8 cellular contexts compared by ENCODE assay signal in genomic region chr14:69191340-69192111, GRCh38. TPM values are rescaled to one million over a fixed set of nuclear protein-coding genes. Genes with fewer than 3 reads are reported as not detected.
DNase-seq lines count a peak whose midpoint lies in the region; ATAC-seq and FAIRE-seq lines count a peak whose summit lies in the region.

A gene with protein sequence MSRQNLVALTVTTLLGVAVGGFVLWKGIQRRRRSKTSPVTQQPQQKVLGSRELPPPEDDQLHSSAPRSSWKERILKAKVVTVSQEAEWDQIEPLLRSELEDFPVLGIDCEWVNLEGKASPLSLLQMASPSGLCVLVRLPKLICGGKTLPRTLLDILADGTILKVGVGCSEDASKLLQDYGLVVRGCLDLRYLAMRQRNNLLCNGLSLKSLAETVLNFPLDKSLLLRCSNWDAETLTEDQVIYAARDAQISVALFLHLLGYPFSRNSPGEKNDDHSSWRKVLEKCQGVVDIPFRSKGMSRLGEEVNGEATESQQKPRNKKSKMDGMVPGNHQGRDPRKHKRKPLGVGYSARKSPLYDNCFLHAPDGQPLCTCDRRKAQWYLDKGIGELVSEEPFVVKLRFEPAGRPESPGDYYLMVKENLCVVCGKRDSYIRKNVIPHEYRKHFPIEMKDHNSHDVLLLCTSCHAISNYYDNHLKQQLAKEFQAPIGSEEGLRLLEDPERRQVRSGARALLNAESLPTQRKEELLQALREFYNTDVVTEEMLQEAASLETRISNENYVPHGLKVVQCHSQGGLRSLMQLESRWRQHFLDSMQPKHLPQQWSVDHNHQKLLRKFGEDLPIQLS (plus strand): TSS chr14:69191498. CDS start chr14:69209471, 17,973 bp downstream.

- ATAC-seq in GM21825 (IDR thresholded peaks at IDR 0.05; ENCODE audit: unreplicated experiment) = peak; percentile 89

- H3K9ac ChIP-seq in subcutaneous abdominal adipose tissue (ENCODE audit: low read length in 5 of 5) = peak within 1 kb of the TSS; percentile 66 to 93 (median 88)

- no peak for FAIRE-seq in frontal cortex (lab: Jason Lieb, UNC)

- H3K4me1 ChIP-seq in neuron (ENCODE audit: insufficient read depth, low read length) (peaks cover 12% of the 10 kb centered on the region), subcutaneous abdominal adipose tissue (ENCODE audit: control insufficient read depth in 5 of 5, insufficient read depth in 5 of 5, low read length in 5 of 5) (peaks cover 0 to 13% (median 6%) of the 10 kb centered on the region in 5 donors)

- DNase-seq in DMS79 treated with DMSO at 0.1 percent for 48 hours (lab: John Stamatoyannopoulos, UW) (peak; percentile 99), LHCN-M2 (ENCODE audit: low read depth) (peak; percentile 77), SHP77 treated with DMSO at 0.1 percent for 48 hours (lab: John Stamatoyannopoulos, UW) (peak; percentile 80), frontal cortex (ENCODE audit: low spot score in 2 of 2) (peak; percentile 84 to 88)
- DNase-seq in activated naive CD4-positive, alpha-beta T cell treated with Interleukin-2 at 50 U/mL for 16 hours = peak; percentile 74

- H3K36me3 ChIP-seq in neuron (ENCODE audit: insufficient read depth, low read length) (no peaks in the 10 kb centered on the region), subcutaneous abdominal adipose tissue (ENCODE audit: control insufficient read depth in 5 of 5, insufficient read depth in 5 of 5, low read length in 5 of 5) (peaks cover 0 to 4% (median 0%) of the 10 kb centered on the region in 5 donors)

- H2AFZ ChIP-seq in neuron (ENCODE audit: low read depth, low read length) = peak within 1 kb of the TSS; percentile 78

- H3K9me3 ChIP-seq in neuron (ENCODE audit: low read length) (no peaks in the 10 kb centered on the region), subcutaneous abdominal adipose tissue (ENCODE audit: control insufficient read depth in 5 of 5, low read length in 5 of 5) (no peaks in the 10 kb centered on the region)

- H3K27me3 ChIP-seq in neuron (ENCODE audit: insufficient read depth, low read length) (no peaks in the 10 kb centered on the region), subcutaneous abdominal adipose tissue (ENCODE audit: control insufficient read depth in 5 of 5, insufficient read depth in 4 of 5, low read length in 5 of 5) (no peaks in the 10 kb centered on the region)

- H3K27ac ChIP-seq in subcutaneous abdominal adipose tissue (ENCODE audit: low read depth, low read length) = peak within 1 kb of the TSS; percentile 30

- peak within 1 kb of the TSS; percentile 66 for H3K4me3 ChIP-seq in neuron (ENCODE audit: low read length)
- H3K4me3 ChIP-seq in subcutaneous abdominal adipose tissue (ENCODE audit: low read depth in 1 of 5, low read length in 5 of 5) = peak within 1 kb of the TSS; percentile 65 to 98 (median 95)

RNA-seq across cellular contexts. Expression of the gene that starts here (rescaled TPM):
- 12.7 and 14.5 TPM in 2 replicates for total RNA-seq in LHCN-M2 (2014; rRNA removed)
- polyA plus RNA-seq in LHCN-M2 (2012) = 10.2 TPM
- 51.8 TPM for total RNA-seq in frontal cortex

Comparison
In these comparisons a context has a peak if more than half of its experiments do, and no peak if none do; other contexts are left out.
1. Peak in every context shown above with its lines: DNase-seq, ATAC-seq, H3K4me3 ChIP-seq and H3K27ac ChIP-seq.